12 cellular contexts compared by ENCODE assay signal in the genomic region with DNA sequence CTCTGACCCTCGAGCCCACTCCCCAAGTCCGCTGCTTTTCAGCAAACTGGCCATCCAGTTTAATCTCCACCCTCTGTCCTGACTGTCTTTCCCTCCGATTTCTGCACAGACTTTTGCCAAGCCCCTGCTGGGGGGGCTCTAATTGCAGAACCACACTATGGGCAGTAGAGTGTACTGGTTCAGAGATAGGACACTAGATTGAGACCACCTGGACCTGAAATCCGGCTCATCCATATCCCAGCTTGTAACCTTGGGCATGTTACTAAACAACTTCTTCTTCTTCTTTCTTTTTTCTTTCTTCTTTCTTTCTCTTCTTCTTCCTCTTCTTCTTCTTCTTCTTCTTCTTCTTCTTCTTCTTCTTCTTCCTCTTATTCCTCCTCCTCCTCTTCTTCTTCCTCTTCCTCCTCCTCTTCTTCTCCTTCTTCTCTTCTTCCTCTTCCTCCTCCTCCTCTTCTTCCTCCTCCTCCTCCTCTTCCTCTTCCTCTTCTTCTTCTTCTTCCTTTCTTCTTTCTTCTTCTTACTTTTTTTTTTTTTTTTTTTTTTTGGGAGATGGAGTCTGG. TPM values are rescaled to one million over a fixed set of nuclear protein-coding genes. Genes with fewer than 3 reads are reported as not detected.
DNase-seq lines count a peak whose midpoint lies in the region; ATAC-seq, FAIRE-seq and TF ChIP-seq lines count a peak whose summit lies in the region.
"Had no signal": no experiment of that assay in that cellular context is flagged by ENCODE, and none has a peak within 500 bp of the region (broad histone marks: within the 10 kb centered on the region; RNA-seq: fewer than 3 reads in every experiment).

No MANE protein-coding gene starts in this region.

- H3K27me3 Mint-ChIP-seq in chondrocyte (ENCODE audit: low read depth) (peaks cover 55% of the 10 kb centered on the region), neural crest cell (ENCODE audit: low read depth) (peaks cover 91% of the 10 kb centered on the region)

- no peak for ATAC-seq in GM18867 (IDR thresholded peaks at IDR 0.05; ENCODE audit: unreplicated experiment)

- H3K36me3 Mint-ChIP-seq in chondrocyte (ENCODE audit: low read depth): no peaks in the 10 kb centered on the region
- peaks cover 2% of the 10 kb centered on the region for H3K36me3 Mint-ChIP-seq in neural crest cell (ENCODE audit: low read depth)

- H3K9me3 Mint-ChIP-seq in chondrocyte (ENCODE audit: low read depth) (no peaks in the 10 kb centered on the region), neural crest cell (no peaks in the 10 kb centered on the region)

- peak; percentile 59 for DNase-seq in NCI-H1694 treated with DMSO at 0.1 percent for 48 hours (lab: John Stamatoyannopoulos, UW)
- DNase-seq in NCI-H1694 (lab: John Stamatoyannopoulos, UW): no peak
- DNase-seq in HTR-8/SVneo (ENCODE audit: insufficient read length, low spot score): peak; percentile 14
- DNase-seq in chondrocyte (ENCODE audit: low spot score): no peak
- DNase-seq in neural crest cell (ENCODE audit: low read depth, low spot score): no peak
- no peak for DNase-seq in NCI-H187 (lab: John Stamatoyannopoulos, UW)
- DNase-seq in foreskin melanocyte: no peak

- H3K4me1 Mint-ChIP-seq in chondrocyte (ENCODE audit: low read depth) (peaks cover 24% of the 10 kb centered on the region), neural crest cell (peaks cover 22% of the 10 kb centered on the region)

- H3K27ac Mint-ChIP-seq in chondrocyte (ENCODE audit: unreplicated experiment): no peak overlapping the region
- peak overlapping the region; percentile 45 for H3K27ac Mint-ChIP-seq in neural crest cell (ENCODE audit: unreplicated experiment)

- H3K4me3 Mint-ChIP-seq in chondrocyte (ENCODE audit: unreplicated experiment) (peak overlapping the region; percentile 50), neural crest cell (peak overlapping the region; percentile 75)

- TF ChIP-seq CTCF in chondrocyte (IDR thresholded peaks at IDR 0.05) (peak; percentile 5), neural crest cell (conservative IDR thresholded peaks at IDR 0.05) (peak; percentile 9)

- no peak for FAIRE-seq in HTR-8/SVneo (lab: Jason Lieb, UNC)
- FAIRE-seq: A204.1 had no signal

RNA-seq across cellular contexts. Expression of a gene that starts 7.7 kb away (rescaled TPM):
- total RNA-seq in chondrocyte (not detected in 3 replicates), neural crest cell (not detected in 2 replicates)
- total RNA-seq: esophagus mucosa, left lobe of liver, SK-MEL-5 had no signal

RNA-seq across cellular contexts. Expression of a gene that starts 34.6 kb away (rescaled TPM):
- total RNA-seq in chondrocyte (1.4 to 13.7 TPM (median 9.9 TPM) in 3 replicates), neural crest cell (6.8 and 6.9 TPM in 2 replicates)
- total RNA-seq: SK-MEL-5 had no signal

Comparison
In these comparisons a context has a peak if more than half of its experiments do, and no peak if none do; other contexts are left out.
1. DNase-seq: peak in NCI-H1694 treated with DMSO at 0.1 percent for 48 hours (single experiment) and HTR-8/SVneo (single experiment); none in NCI-H1694 (single experiment), chondrocyte (single experiment), neural crest cell (single experiment), NCI-H187 (0 of 2) and foreskin melanocyte (single experiment).